In genomic region chr7:155391414-155391813, GRCh38 we compare ENCODE assay signal across 36 cellular contexts.
DNase-seq lines count a peak whose midpoint lies in the region; ATAC-seq, FAIRE-seq and TF ChIP-seq lines count a peak whose summit lies in the region.
"Had no signal": no experiment of that assay in that cellular context is flagged by ENCODE, and none has a peak within 500 bp of the region (broad histone marks: within the 10 kb centered on the region; RNA-seq: fewer than 3 reads in every experiment).

No MANE protein-coding gene starts in this region.

- H3K4me1 Mint-ChIP-seq in chondrocyte (ENCODE audit: low read depth): no peaks in the 10 kb centered on the region
- H3K4me1 Mint-ChIP-seq: B cell; CD14-positive monocyte; CD4-positive, alpha-beta memory T cell; CD4-positive, CD25-positive, alpha-beta regulatory T cell; CD8-positive, alpha-beta memory T cell had no signal

- intact Hi-C loops in kidney (cut with DNase I) (no loop called here), posterior vena cava (cut with DNase I) (no loop called here), spleen (cut with DNase I; ENCODE audit: low total_unique reads) (no loop called here)

- H3K9ac ChIP-seq in kidney (ENCODE audit: low read length in 2 of 2): no peak overlapping the region
- H3K9ac ChIP-seq: BLaER1; BLaER1 treated with 17β-estradiol and CSF1 and Interleukin-3, amounts not matched to agents 10 nM and 100 nM had no signal

- TF ChIP-seq POLR2A in spleen (IDR thresholded peaks at IDR 0.05): no peak

- H3K4me1 ChIP-seq in kidney (ENCODE audit: control insufficient read depth in 1 of 2, insufficient read depth in 1 of 2, low read depth in 1 of 2, low read length in 2 of 2) (no peaks in the 10 kb centered on the region), spleen (no peaks in the 10 kb centered on the region)
- H3K4me1 ChIP-seq: A549, BE2C, Caco-2 had no signal

- 75 to 85% (median 81%) methylated on average over 4 to 8 of the region's 8 CpGs for WGBS in spleen, 5 donors

- H3K9me3 ChIP-seq in kidney (ENCODE audit: control insufficient read depth in 1 of 2, low read length in 2 of 2) (no peaks in the 10 kb centered on the region), spleen (no peaks in the 10 kb centered on the region)
- H3K9me3 ChIP-seq: A549; BE2C; BLaER1; BLaER1 treated with 17β-estradiol and CSF1 and Interleukin-3, amounts not matched to agents 10 nM and 100 nM; Caco-2 had no signal

- H3K27me3 Mint-ChIP-seq in chondrocyte (ENCODE audit: low read depth): peaks cover 74% of the 10 kb centered on the region

- TF ChIP-seq CTCF in chondrocyte (IDR thresholded peaks at IDR 0.05) (no peak), kidney (IDR thresholded peaks at IDR 0.05; ENCODE audit: borderline replicate concordance, extremely low read depth, insufficient read depth) (no peak), spleen (IDR thresholded peaks at IDR 0.05 in 8 of 11, conservative IDR thresholded peaks at IDR 0.05 in 3 of 11) (no peak)

- DNase-seq in chondrocyte (ENCODE audit: low spot score): peak; percentile 56
- DNase-seq in kidney: peak; percentile 55
- DNase-seq in posterior vena cava (ENCODE audit: low spot score): peak; percentile 60
- DNase-seq in spleen: peak; percentile 57
- DNase-seq in DMS153 (lab: John Stamatoyannopoulos, UW): no peak
- no peak for DNase-seq in NCI-H446 (lab: John Stamatoyannopoulos, UW)
- DNase-seq in activated gamma-delta T cell (lab: John Stamatoyannopoulos, UW): no peak
- DNase-seq: 8988T; ACHN; AML-193; BE2C; C1 segment of cervical spinal cord; Caco-2; Calu3; CD4-positive, alpha-beta memory T cell; CD4-positive, alpha-beta T cell; CD4-positive, CD25-positive, alpha-beta regulatory T cell; CD8-positive, alpha-beta memory T cell; CD8-positive, alpha-beta T cell; COR-L47; DMS 273 treated with DMSO at 0.1 percent for 48 hours; DMS53; DMS79; DMS79 treated with DMSO at 0.1 percent for 48 hours; DND-41; EL had no signal

- H3K27me3 ChIP-seq in spleen (replicated peaks in 1 of 7): peaks cover 0 to 94% (median 19%) of the 10 kb centered on the region in 7 donors

- H3K27ac ChIP-seq in kidney (ENCODE audit: low read depth in 2 of 2, low read length in 2 of 2) (no peak overlapping the region), spleen (no peak overlapping the region)
- H3K27ac ChIP-seq: 22Rv1; A549; BLaER1; BLaER1 treated with 17β-estradiol and CSF1 and Interleukin-3, amounts not matched to agents 10 nM and 100 nM; C4-2B had no signal

- H3K9me3 Mint-ChIP-seq in chondrocyte (ENCODE audit: low read depth): no peaks in the 10 kb centered on the region
- H3K9me3 Mint-ChIP-seq: CD4-positive, alpha-beta memory T cell; CD4-positive, alpha-beta T cell; CD4-positive, CD25-positive, alpha-beta regulatory T cell; CD8-positive, alpha-beta T cell had no signal

- H3K4me3 ChIP-seq in kidney (ENCODE audit: low read length in 2 of 2): no peak overlapping the region
- no peak overlapping the region for H3K4me3 ChIP-seq in spleen
- H3K4me3 ChIP-seq: A549; BLaER1; BLaER1 treated with 17β-estradiol and CSF1 and Interleukin-3, amounts not matched to agents 10 nM and 100 nM had no signal

- no peaks in the 10 kb centered on the region for H3K36me3 ChIP-seq in kidney (ENCODE audit: control insufficient read depth in 1 of 2, insufficient read depth in 2 of 2, low read length in 2 of 2)
- H3K36me3 ChIP-seq in spleen: no peaks in the 10 kb centered on the region
- H3K36me3 ChIP-seq: BE2C; BLaER1; BLaER1 treated with 17β-estradiol and CSF1 and Interleukin-3, amounts not matched to agents 10 nM and 100 nM had no signal

- H3K36me3 Mint-ChIP-seq in chondrocyte (ENCODE audit: low read depth): peaks cover 3% of the 10 kb centered on the region
- H3K36me3 Mint-ChIP-seq: CD14-positive monocyte; CD4-positive, alpha-beta memory T cell; CD4-positive, CD25-positive, alpha-beta regulatory T cell; CD8-positive, alpha-beta memory T cell; CD8-positive, alpha-beta T cell had no signal

- no peak overlapping the region for H3K27ac Mint-ChIP-seq in chondrocyte (ENCODE audit: unreplicated experiment)
- H3K27ac Mint-ChIP-seq: B cell; CD4-positive, alpha-beta memory T cell; CD4-positive, alpha-beta T cell; CD4-positive, CD25-positive, alpha-beta regulatory T cell; CD8-positive, alpha-beta memory T cell; CD8-positive, alpha-beta T cell had no signal

- no peak overlapping the region for H3K4me3 Mint-ChIP-seq in chondrocyte (ENCODE audit: unreplicated experiment)
- H3K4me3 Mint-ChIP-seq: B cell; CD4-positive, alpha-beta memory T cell; CD4-positive, alpha-beta T cell; CD4-positive, CD25-positive, alpha-beta regulatory T cell; CD8-positive, alpha-beta memory T cell; CD8-positive, alpha-beta T cell had no signal

- FAIRE-seq in kidney (lab: Jason Lieb, UNC): no peak
- FAIRE-seq: A204.1, A549, D721Med had no signal

- ATAC-seq in HG02870 (IDR thresholded peaks at IDR 0.05; ENCODE audit: unreplicated experiment): no peak
- ATAC-seq: A549; CD8-positive, alpha-beta T cell had no signal

Comparison
In these comparisons a context has a peak if more than half of its experiments do, and no peak if none do; other contexts are left out.
1. DNase-seq: peak in chondrocyte (single experiment), kidney (single experiment), posterior vena cava (single experiment) and spleen (single experiment); none in DMS153 (single experiment), NCI-H446 (0 of 2) and activated gamma-delta T cell (single experiment).